Comparison of ENCODE assay signal across 8 cellular contexts in genomic region chr1:212607924-212608208, GRCh38. TPM values are rescaled to one million over a fixed set of nuclear protein-coding genes. Genes with fewer than 3 reads are reported as not detected.
A peak's percentile ranks its signal among the peaks of the same experiment; 100 is the strongest.
DNase-seq lines count a peak whose midpoint lies in the region; TF ChIP-seq lines count a peak whose summit lies in the region.

No MANE protein-coding gene starts in this region.

- H3K4me1 ChIP-seq in SJSA1 (replicated peaks) (peaks cover 51% of the 10 kb centered on the region), trophoblast cell (ENCODE audit: control insufficient read depth in 1 of 2, insufficient read depth in 2 of 2, low read length in 2 of 2) (peaks cover 16 to 37% of the 10 kb centered on the region in 2 experiments)

- peak overlapping the region; percentile 97 for H3K18ac ChIP-seq in trophoblast cell (ENCODE audit: low read length)

- peak overlapping the region; percentile 93 for H4K8ac ChIP-seq in trophoblast cell (ENCODE audit: low read depth, low read length)

- TF ChIP-seq CTCF in GM12864 (IDR thresholded peaks at IDR 0.05; ENCODE audit: low read depth, low read length, missing control alignments) (no peak), fibroblast of pulmonary artery (IDR thresholded peaks at IDR 0.05; ENCODE audit: low read length, missing control alignments) (no peak)

- H3K4ac ChIP-seq in trophoblast cell (ENCODE audit: low read depth, low read length) = peak overlapping the region; percentile 88

- H3K23ac ChIP-seq in trophoblast cell (ENCODE audit: low read length) = no peak overlapping the region

- H2AFZ ChIP-seq in trophoblast cell (ENCODE audit: insufficient read depth, low read length, poor library complexity) = peak overlapping the region; percentile 81

- peak overlapping the region; percentile 99 for H4K91ac ChIP-seq in trophoblast cell (ENCODE audit: low read depth, low read length)

- peak overlapping the region; percentile 84 for H3K4me3 ChIP-seq in GM12864 (ENCODE audit: low read depth, low read length)
- H3K4me3 ChIP-seq in SJSA1 = peak overlapping the region; percentile 64
- peak overlapping the region; percentile 60 for H3K4me3 ChIP-seq in fibroblast of pulmonary artery (replicated peaks; ENCODE audit: low read depth, low read length)
- H3K4me3 ChIP-seq in trophoblast cell (ENCODE audit: low read depth, low read length) = peak overlapping the region; percentile 74

- CTCF ChIA-PET in HEK293T (lab: Yijun Ruan, JAX) = interaction anchor here (1.0 kb wide), 1 partner anchor 131 kb away, joined by 8 read pairs; no protein-coding TSS in a partner anchor

- peaks cover 35% of the 10 kb centered on the region for H3K79me1 ChIP-seq in trophoblast cell (ENCODE audit: low read length)

- peaks cover 44% of the 10 kb centered on the region for H3K27me3 ChIP-seq in SJSA1 (replicated peaks)
- H3K27me3 ChIP-seq in trophoblast cell (ENCODE audit: insufficient read depth, low read length) = no peaks in the 10 kb centered on the region

- peak overlapping the region; percentile 71 for H3K27ac ChIP-seq in SJSA1
- H3K27ac ChIP-seq in trophoblast cell (ENCODE audit: low read depth, low read length) = peak overlapping the region; percentile 95

- H2AK5ac ChIP-seq in trophoblast cell (ENCODE audit: low read length) = peak overlapping the region; percentile 61

- peak overlapping the region; percentile 98 for H3K14ac ChIP-seq in trophoblast cell (ENCODE audit: low read length)

- peak overlapping the region; percentile 98 for H2BK120ac ChIP-seq in trophoblast cell (ENCODE audit: insufficient read depth, low read length, poor library complexity)

- WGBS in trophoblast cell (ENCODE audit: extremely low coverage, insufficient coverage, insufficient read length) = no CpG with 5 or more reads among the region's 27 CpGs

- H3K36me3 ChIP-seq in SJSA1 (peaks cover 4% of the 10 kb centered on the region; the same call in 1 of the 2 replicates), trophoblast cell (ENCODE audit: control insufficient read depth in 1 of 2, insufficient read depth in 2 of 2, low read length in 2 of 2) (no peaks in the 10 kb centered on the region)

- DNase-seq in GM12864 (ENCODE audit: low read depth) (no peak), HEK293T (ENCODE audit: extremely low spot score) (no peak), SJSA1 (ENCODE audit: low read depth in 1 of 2, low spot score in 2 of 2) (no peak), fibroblast of pulmonary artery (ENCODE audit: low read depth) (no peak), trophoblast cell (no peak), HuH-7 (ENCODE audit: low spot score) (no peak), NCI-H2196 treated with DMSO at 0.1 percent for 48 hours (lab: John Stamatoyannopoulos, UW; ENCODE audit: unreplicated experiment) (no peak), GM03348 (ENCODE audit: low spot score) (no peak)

- H2BK5ac ChIP-seq in trophoblast cell (ENCODE audit: low read depth, low read length, poor library complexity) = peak overlapping the region; percentile 97

- H3K9ac ChIP-seq in trophoblast cell (ENCODE audit: low read length) = peak overlapping the region; percentile 83

- peak overlapping the region; percentile 93 for H3K4me2 ChIP-seq in trophoblast cell (ENCODE audit: low read length)

- peak overlapping the region; percentile 99 for H2BK12ac ChIP-seq in trophoblast cell (ENCODE audit: low read length)

- peak overlapping the region; percentile 91 for H4K12ac ChIP-seq in trophoblast cell (ENCODE audit: low read depth, low read length)

- peaks cover 30% of the 10 kb centered on the region for H3K79me2 ChIP-seq in trophoblast cell (ENCODE audit: control insufficient read depth, insufficient read depth, low read length, poor library complexity)

- POLR2A ChIA-PET in HEK293T (lab: Yijun Ruan, JAX) = interaction anchor here (0.5 to 4.7 kb wide), 45 partner anchors 8 to 250 kb away, joined by 3 to 51 read pairs (median 5); partner anchors contain the start of genes FLVCR1 and PACC1

- H3K9me3 ChIP-seq in SJSA1 (replicated peaks) (no peaks in the 10 kb centered on the region), trophoblast cell (ENCODE audit: insufficient read depth, low read depth, low read length) (no peaks in the 10 kb centered on the region)

TF ChIP-seq in HEK293T, 16 proteins besides CTCF, POLR2A, EP300 and RAD21:
- no peak for TF ChIP-seq ELF4 (IDR thresholded peaks at IDR 0.05)
- TF ChIP-seq L3MBTL2 (conservative IDR thresholded peaks at IDR 0.05) = peak; percentile 70; the same call in 1 of the 2 replicates

RNA-seq across cellular contexts. Expression of gene ATF3, which starts 0.7 kb away (rescaled TPM):
- 10.1 and 14.9 TPM in 2 replicates for total RNA-seq in SJSA1 (2014; rRNA removed; shearing (Covaris generic))
- polyA plus RNA-seq in trophoblast cell (2013) = 120 and 125 TPM in 2 replicates
